Comparison of ENCODE assay signal across 8 cellular contexts in genomic region chr6:109096198-109096597, GRCh38. TPM values are rescaled to one million over a fixed set of nuclear protein-coding genes. Genes with fewer than 3 reads are reported as not detected.
DNase-seq lines count a peak whose midpoint lies in the region; ATAC-seq and TF ChIP-seq lines count a peak whose summit lies in the region.

No MANE protein-coding gene starts in this region.

- H3K9me3 ChIP-seq in WERI-Rb-1 (ENCODE audit: severe bottlenecking) = no peaks in the 10 kb centered on the region
- H3K9me3 ChIP-seq in iPS-15b (ENCODE audit: control insufficient read depth, insufficient read depth, low read length) = no peaks in the 10 kb centered on the region
- no peaks in the 10 kb centered on the region for H3K9me3 ChIP-seq in stomach smooth muscle (ENCODE audit: control insufficient read depth in 2 of 2, low read length in 2 of 2)

- H3K9ac ChIP-seq in iPS-15b (ENCODE audit: low read depth, low read length) = no peak overlapping the region
- H3K9ac ChIP-seq in stomach smooth muscle (ENCODE audit: low read length in 2 of 2) = no peak overlapping the region

- H3K4me3 Mint-ChIP-seq in activated CD4-positive, alpha-beta T cell treated with anti-CD3 and anti-CD28 coated beads, Interleukin-2, amount 10 ng/mL, durations not matched to agents 24 days and 14 days = peak overlapping the region; percentile 90

- H3K9me3 Mint-ChIP-seq in activated CD4-positive, alpha-beta T cell treated with anti-CD3 and anti-CD28 coated beads, Interleukin-2, amount 10 ng/mL, durations not matched to agents 24 days and 14 days = no peaks in the 10 kb centered on the region

- no peak for TF ChIP-seq CTCF in WERI-Rb-1 (IDR thresholded peaks at IDR 0.05; ENCODE audit: low read depth, low read length)

- H3K27me3 ChIP-seq in WERI-Rb-1 (ENCODE audit: insufficient read depth, low read depth, severe bottlenecking) = no peaks in the 10 kb centered on the region
- no peaks in the 10 kb centered on the region for H3K27me3 ChIP-seq in iPS-15b (ENCODE audit: control insufficient read depth, insufficient read depth, low read length)
- H3K27me3 ChIP-seq in stomach smooth muscle (ENCODE audit: control insufficient read depth in 1 of 2, insufficient read depth in 2 of 2, low read length in 2 of 2) = no peaks in the 10 kb centered on the region

- H3K27ac Mint-ChIP-seq in activated CD4-positive, alpha-beta T cell treated with anti-CD3 and anti-CD28 coated beads, Interleukin-2, amount 10 ng/mL, durations not matched to agents 24 days and 14 days = peak overlapping the region; percentile 68

- H3K4me1 ChIP-seq in iPS-15b (ENCODE audit: control insufficient read depth, insufficient read depth, low read length) = peaks cover 3% of the 10 kb centered on the region
- H3K4me1 ChIP-seq in stomach smooth muscle (ENCODE audit: control insufficient read depth, insufficient read depth, low read length) = peaks cover 6% of the 10 kb centered on the region

- H3K36me3 ChIP-seq in WERI-Rb-1 (no peaks in the 10 kb centered on the region; the same call in none of the 2 replicates), iPS-15b (ENCODE audit: control insufficient read depth, insufficient read depth, low read length) (no peaks in the 10 kb centered on the region), stomach smooth muscle (ENCODE audit: control insufficient read depth in 2 of 2, insufficient read depth in 2 of 2, low read length in 2 of 2) (no peaks in the 10 kb centered on the region)

- peak overlapping the region; percentile 99; the same call in 1 of the 2 replicates for H3K27ac ChIP-seq in WERI-Rb-1
- no peak overlapping the region for H3K27ac ChIP-seq in stomach smooth muscle (ENCODE audit: low read length)

- peaks cover 48% of the 10 kb centered on the region for H3K4me1 Mint-ChIP-seq in activated CD4-positive, alpha-beta T cell treated with anti-CD3 and anti-CD28 coated beads, Interleukin-2, amount 10 ng/mL, durations not matched to agents 24 days and 14 days

- ATAC-seq in GM18861 (IDR thresholded peaks at IDR 0.05; ENCODE audit: unreplicated experiment) (no peak), HG02884 (IDR thresholded peaks at IDR 0.05; ENCODE audit: unreplicated experiment) (no peak)

- no peaks in the 10 kb centered on the region for H3K27me3 Mint-ChIP-seq in activated CD4-positive, alpha-beta T cell treated with anti-CD3 and anti-CD28 coated beads, Interleukin-2, amount 10 ng/mL, durations not matched to agents 24 days and 14 days

- no peak for DNase-seq in activated CD4-positive, alpha-beta T cell treated with anti-CD3 and anti-CD28 coated beads, Interleukin-2, amount 10 ng/mL, durations not matched to agents 24 days and 14 days
- no peak for DNase-seq in activated CD4-positive, alpha-beta T cell treated with anti-CD3 and anti-CD28 coated beads for 48 hours
- DNase-seq in WERI-Rb-1 = no peak
- DNase-seq in NCI-H446 (lab: John Stamatoyannopoulos, UW) = no peak

- H3K36me3 Mint-ChIP-seq in activated CD4-positive, alpha-beta T cell treated with anti-CD3 and anti-CD28 coated beads, Interleukin-2, amount 10 ng/mL, durations not matched to agents 24 days and 14 days (ENCODE audit: low read depth) = peaks cover 10% of the 10 kb centered on the region

- intact Hi-C loops in activated CD4-positive, alpha-beta T cell treated with anti-CD3 and anti-CD28 coated beads, Interleukin-2, amount 10 ng/mL, durations not matched to agents 24 days and 14 days (cut with micrococcal nuclease) = loop anchor here (5.0 to 10.0 kb wide), 3 partner anchors 361 to 1721 kb away; partner anchors contain the start of genes CDK19, MICAL1 and SEC63

- H3K4me3 ChIP-seq in WERI-Rb-1 (ENCODE audit: low read depth, low read length) = peak overlapping the region; percentile 92
- peak overlapping the region; percentile 97 for H3K4me3 ChIP-seq in iPS-15b (ENCODE audit: low read depth, low read length)
- H3K4me3 ChIP-seq in stomach smooth muscle (ENCODE audit: low read length in 2 of 2) = peak overlapping the region; percentile 92 to 94

RNA-seq across cellular contexts. Expression of gene CEP57L1, which starts 0.9 kb away (rescaled TPM):
- 14.2 and 15.3 TPM in 2 replicates for total RNA-seq in activated CD4-positive, alpha-beta T cell treated with anti-CD3 and anti-CD28 coated beads, Interleukin-2, amount 10 ng/mL, durations not matched to agents 24 days and 14 days

RNA-seq across cellular contexts. Expression of gene SESN1, which starts 1.6 kb away (rescaled TPM):
- 9.3 and 11.5 TPM in 2 replicates for total RNA-seq in activated CD4-positive, alpha-beta T cell treated with anti-CD3 and anti-CD28 coated beads, Interleukin-2, amount 10 ng/mL, durations not matched to agents 24 days and 14 days
